In genomic region chr17:11554042-11554441, GRCh38 we compare ENCODE assay signal across 20 cellular contexts. TPM values are rescaled to one million over a fixed set of nuclear protein-coding genes. Genes with fewer than 3 reads are reported as not detected.
DNase-seq lines count a peak whose midpoint lies in the region; ATAC-seq and TF ChIP-seq lines count a peak whose summit lies in the region.
"Had no signal": no experiment of that assay in that cellular context is flagged by ENCODE, and none has a peak within 500 bp of the region (broad histone marks: within the 10 kb centered on the region; RNA-seq: fewer than 3 reads in every experiment).

No MANE protein-coding gene starts in this region.

- no peak overlapping the region for H3K27ac ChIP-seq in esophagus muscularis mucosa (replicated peaks in 1 of 4)
- H3K27ac ChIP-seq: A549 had no signal

- peaks cover 33% of the 10 kb centered on the region for H3K9me3 Mint-ChIP-seq in T-helper 2 cell treated with Interferon-gamma antibody and Interleukin-4, amounts not matched to agents 5 μg/mL and 100 μg/mL, for 36 hours
- H3K9me3 Mint-ChIP-seq: H9 had no signal

- H3K27ac Mint-ChIP-seq in T-helper 2 cell treated with Interferon-gamma antibody and Interleukin-4, amounts not matched to agents 5 μg/mL and 100 μg/mL, for 36 hours, result no peak overlapping the region
- H3K27ac Mint-ChIP-seq: CD4-positive, alpha-beta memory T cell; GM23338 had no signal

- no peaks in the 10 kb centered on the region for H3K4me1 ChIP-seq in esophagus muscularis mucosa
- H3K4me1 ChIP-seq: A549, Caco-2 had no signal

- no peak for TF ChIP-seq POLR2A in esophagus muscularis mucosa (IDR thresholded peaks at IDR 0.05; ENCODE audit: low read depth)

- no peak overlapping the region for H3K4me3 Mint-ChIP-seq in T-helper 2 cell treated with Interferon-gamma antibody and Interleukin-4, amounts not matched to agents 5 μg/mL and 100 μg/mL, for 36 hours
- H3K4me3 Mint-ChIP-seq: CD4-positive, alpha-beta memory T cell; GM23338; H9 had no signal

- no peak overlapping the region for H3K4me3 ChIP-seq in esophagus muscularis mucosa
- H3K4me3 ChIP-seq: A549, GM23338 had no signal

- H3K36me3 ChIP-seq in esophagus muscularis mucosa, result no peaks in the 10 kb centered on the region

- WGBS in esophagus muscularis mucosa, result 67% methylated on average over 1 of the region's 1 CpG

- H3K27me3 Mint-ChIP-seq in T-helper 2 cell treated with Interferon-gamma antibody and Interleukin-4, amounts not matched to agents 5 μg/mL and 100 μg/mL, for 36 hours (ENCODE audit: low read depth), result no peaks in the 10 kb centered on the region
- H3K27me3 Mint-ChIP-seq: CD4-positive, alpha-beta memory T cell had no signal

- H3K4me1 Mint-ChIP-seq in T-helper 2 cell treated with Interferon-gamma antibody and Interleukin-4, amounts not matched to agents 5 μg/mL and 100 μg/mL, for 36 hours (ENCODE audit: low read depth), result no peaks in the 10 kb centered on the region
- H3K4me1 Mint-ChIP-seq: CD4-positive, alpha-beta memory T cell; GM23338 had no signal

- no peak for TF ChIP-seq CTCF in esophagus muscularis mucosa (IDR thresholded peaks at IDR 0.05)

- no peaks in the 10 kb centered on the region for H3K36me3 Mint-ChIP-seq in T-helper 2 cell treated with Interferon-gamma antibody and Interleukin-4, amounts not matched to agents 5 μg/mL and 100 μg/mL, for 36 hours (ENCODE audit: low read depth)
- H3K36me3 Mint-ChIP-seq: CD4-positive, alpha-beta memory T cell had no signal

- peak; percentile 37 for DNase-seq in Ammon's horn (ENCODE audit: low spot score)
- DNase-seq in esophagus muscularis mucosa (ENCODE audit: extremely low spot score), result peak; percentile 79
- DNase-seq in posterior cingulate gyrus, result peak in 6 of 10 donors; percentile 18 to 83 (median 41)
- no peak for DNase-seq in NCI-H345 treated with DMSO at 0.1 percent for 48 hours (lab: John Stamatoyannopoulos, UW; ENCODE audit: unreplicated experiment)
- no peak for DNase-seq in T-helper 2 cell treated with Interferon-gamma antibody and Interleukin-4, amounts not matched to agents 5 μg/mL and 100 μg/mL, for 36 hours (ENCODE audit: low spot score)
- DNase-seq: 8988T; ACHN; AML-193; C1 segment of cervical spinal cord; Caco-2; CD4-positive, alpha-beta memory T cell; DMS53; DMS79 treated with DMSO at 0.1 percent for 48 hours; GF-D8; H9 had no signal

- H3K9me3 ChIP-seq in esophagus muscularis mucosa, result no peaks in the 10 kb centered on the region
- H3K9me3 ChIP-seq: A549, Caco-2 had no signal

- intact Hi-C loops in esophagus muscularis mucosa (cut with DNase I), result no loop called here
- intact Hi-C loops in posterior cingulate gyrus (cut with DNase I), result no loop called here

- peaks cover 0 to 9% (median 0%) of the 10 kb centered on the region in 4 donors for H3K27me3 ChIP-seq in esophagus muscularis mucosa

- no peak for ATAC-seq in GM21737 (IDR thresholded peaks at IDR 0.05; ENCODE audit: unreplicated experiment)
- ATAC-seq: A549, GM23338, HCT116 had no signal

- no peak for TF ChIP-seq EP300 in esophagus muscularis mucosa (IDR thresholded peaks at IDR 0.05)

RNA-seq across cellular contexts. Expression of gene DNAH9, which starts 44.2 kb away (rescaled TPM):
- under 1 TPM in 2 of 4 donors, not detected in 2; under 0.01 to 0.92 TPM for total RNA-seq in esophagus muscularis mucosa
- total RNA-seq: Caco-2; CD4-positive, alpha-beta memory T cell; G401; GM23338 had no signal

Comparison
In these comparisons a context has a peak if more than half of its experiments do, and no peak if none do; other contexts are left out.
1. DNase-seq: peak in Ammon's horn (single experiment), esophagus muscularis mucosa (single experiment) and posterior cingulate gyrus (6 of 10); none in NCI-H345 treated with DMSO at 0.1 percent for 48 hours (single experiment) and T-helper 2 cell treated with Interferon-gamma antibody and Interleukin-4, amounts not matched to agents 5 μg/mL and 100 μg/mL, for 36 hours (single experiment).